8 cellular contexts compared by ENCODE assay signal in genomic region chr2:3780477-3781402, GRCh38.
DNase-seq lines count a peak whose midpoint lies in the region; ATAC-seq and TF ChIP-seq lines count a peak whose summit lies in the region.

No MANE protein-coding gene starts in this region.

- H3K36me3 ChIP-seq in GM06990 (ENCODE audit: control insufficient read depth, insufficient read depth, low read length) (no peaks in the 10 kb centered on the region), PC-9 (ENCODE audit: low read depth) (no peaks in the 10 kb centered on the region)

- TF ChIP-seq CTCF in GM06990 (IDR thresholded peaks at IDR 0.05; ENCODE audit: insufficient read depth, low read length, poor library complexity, severe bottlenecking) = peak; percentile 88
- TF ChIP-seq CTCF in PC-9 (conservative IDR thresholded peaks at IDR 0.05) = peak; percentile 66

- H3K27me3 ChIP-seq in GM06990 (replicated peaks; ENCODE audit: control insufficient read depth, insufficient read depth, low read length) (no peaks in the 10 kb centered on the region; the same call in 1 of the 2 replicates), PC-9 (ENCODE audit: insufficient read depth, low read depth) (peaks cover 94% of the 10 kb centered on the region)

- no peaks in the 10 kb centered on the region for H3K4me1 ChIP-seq in PC-9 (replicated peaks; ENCODE audit: insufficient read depth)

- no peak overlapping the region for H3K4me3 ChIP-seq in GM06990 (replicated peaks; ENCODE audit: low read depth, low read length)
- H3K4me3 ChIP-seq in PC-9 = no peak overlapping the region
- no peak overlapping the region for H3K4me3 ChIP-seq in skeletal muscle cell (ENCODE audit: low read depth, low read length)

- H3K9me2 ChIP-seq in PC-9 (ENCODE audit: insufficient read depth) = no peaks in the 10 kb centered on the region

- BruUV-seq in PC-9 (replicated peaks; lab: Mats Ljungman, UMichigan) = no TSS peak

- TF ChIP-seq EP300 in Ishikawa (IDR thresholded peaks at IDR 0.05; ENCODE audit: borderline replicate concordance) = no peak

- intact Hi-C loops in PC-9 (cut with micrococcal nuclease; ENCODE audit: unreplicated experiment) (loop anchor here (2.0 kb wide), 1 partner anchor 52 kb away; no protein-coding TSS in a partner anchor), cardiac septum (cut with DNase I) (no loop called here)

- 0 out of 2 replicates have a peak overlapping the region, but pooled peaks have one; percentile 9 for H3K4me2 ChIP-seq in PC-9

- CTCF ChIA-PET in PC-9 (lab: Charles Lee) = no interaction called here

- POLR2A ChIA-PET in PC-9 (lab: Charles Lee; ENCODE audit: unreplicated experiment) = no interaction called here

- no peaks in the 10 kb centered on the region for H4K20me1 ChIP-seq in PC-9 (ENCODE audit: insufficient read depth)

- H2AFZ ChIP-seq in PC-9 = 0 out of 2 replicates have a peak overlapping the region, but pooled peaks have one; percentile 20

- DNase-seq in GM06990 (ENCODE audit: extremely low read depth, insufficient read length) = peak; percentile 16
- DNase-seq in PC-9 = peak in 1 of 2 experiments; percentile 16
- peak; percentile 75 for DNase-seq in activated effector memory CD4-positive, alpha-beta T cell treated with anti-CD3 and anti-CD28 coated beads, Interleukin-2, amount 50 U/mL, for 16 hours
- peak; percentile 73 for DNase-seq in cardiac septum (ENCODE audit: low spot score)
- DNase-seq in skeletal muscle cell (ENCODE audit: low read depth) = peak; percentile 25
- DNase-seq in ureter (ENCODE audit: low spot score) = no peak

- no peaks in the 10 kb centered on the region for H3K9me3 ChIP-seq in PC-9 (ENCODE audit: insufficient read depth, low read depth)

- peak; percentile 53 for TF ChIP-seq RAD21 in Ishikawa (IDR thresholded peaks at IDR 0.05; ENCODE audit: low read depth)

- H3K27ac ChIP-seq in PC-9 = no peak overlapping the region

- peak; percentile 97 for ATAC-seq in GM21717 (IDR thresholded peaks at IDR 0.05; ENCODE audit: unreplicated experiment)

- no peaks in the 10 kb centered on the region for H3F3A ChIP-seq in PC-9 (ENCODE audit: insufficient read depth, low read depth)

- no peaks in the 10 kb centered on the region for H3K79me2 ChIP-seq in PC-9 (ENCODE audit: low read depth)

TF ChIP-seq in Ishikawa, 13 proteins besides CTCF, POLR2A, EP300 and RAD21:
- no peak for TF ChIP-seq YY1 (IDR thresholded peaks at IDR 0.05; ENCODE audit: low read depth)
- TF ChIP-seq MAX (IDR thresholded peaks at IDR 0.05) = no peak
- no peak for TF ChIP-seq ZBTB7A (IDR thresholded peaks at IDR 0.05; ENCODE audit: low read depth)
- TF ChIP-seq CEBPB (IDR thresholded peaks at IDR 0.05) = no peak
- no peak for TF ChIP-seq TCF12 (IDR thresholded peaks at IDR 0.05; ENCODE audit: low read depth)
- TF ChIP-seq TAF1 (IDR thresholded peaks at IDR 0.05; ENCODE audit: low read depth) = no peak
- no peak for TF ChIP-seq NFIC (IDR thresholded peaks at IDR 0.05)
- no peak for TF ChIP-seq EGR1 (IDR thresholded peaks at IDR 0.05)
- no peak for TF ChIP-seq USF1 (IDR thresholded peaks at IDR 0.05)
- TF ChIP-seq TEAD4 (IDR thresholded peaks at IDR 0.05) = no peak
- no peak for TF ChIP-seq CREB1 (IDR thresholded peaks at IDR 0.05; ENCODE audit: low read depth)
- no peak for TF ChIP-seq REST (IDR thresholded peaks at IDR 0.05; ENCODE audit: low read depth)
- no peak for TF ChIP-seq FOXM1 (IDR thresholded peaks at IDR 0.05; ENCODE audit: borderline replicate concordance, low read depth)
